Comparison of ENCODE assay signal across 37 cellular contexts in genomic region chr11:123773026-123773425, GRCh38. TPM values are rescaled to one million over a fixed set of nuclear protein-coding genes. Genes with fewer than 3 reads are reported as not detected.
"Had no signal": no experiment of that assay in that cellular context is flagged by ENCODE, and none has a peak within 500 bp of the region (broad histone marks: within the 10 kb centered on the region; RNA-seq: fewer than 3 reads in every experiment).

No MANE protein-coding gene starts in this region.

- DNase-seq: hippocampal formation; kidney glomerular epithelial cell; left cardiac atrium; left lung; lower lobe of right lung; mammary epithelial cell; mesenchymal stem cell; naive B cell; natural killer cell; nephron progenitor cell; occipital lobe; right lobe of liver; stimulated activated CD4-positive, alpha-beta T cell treated with anti-CD3 and anti-CD28 coated beads, Interleukin-1b, Interleukin-23, amount 100 ng/mL, for 48 hours; stimulated activated CD4-positive, alpha-beta T cell treated with anti-CD3 and anti-CD28 coated beads, Interleukin-2, amount 100 ng/mL, for 48 hours; stimulated activated naive B cell treated with anti-CD40 and anti-IgM and Interleukin-4, amounts not matched to agents 10 μg/mL and 1 μg/mL and 100 μg/mL, for 72 hours; tibial artery; upper lobe of left lung had no signal

- H3K4me3 ChIP-seq: left lung, lower lobe of right lung, neural progenitor cell, right atrium auricular region, right lobe of liver, smooth muscle cell, suprapubic skin, thoracic aorta, tibial artery, upper lobe of left lung, vagina had no signal

- H3K27ac Mint-ChIP-seq: mesothelial cell of epicardium; naive B cell; natural killer cell; nephron progenitor cell; neural progenitor cell; stimulated activated naive B cell treated with anti-CD40 and anti-IgM and Interleukin-4, amounts not matched to agents 10 μg/mL and 1 μg/mL and 100 μg/mL, for 72 hours; stimulated activated naive CD8-positive, alpha-beta T cell treated with anti-CD3 and anti-CD28 coated beads, Interleukin-15, Interleukin-2, amounts not matched to agents 100 ng/mL and 50 ng/mL, for 24 hours had no signal

- H3K79me2 ChIP-seq: parathyroid adenoma had no signal

- H3K9me3 ChIP-seq: left lung, lower lobe of right lung, neutrophil, right atrium auricular region, right lobe of liver, suprapubic skin, thoracic aorta, tibial artery, upper lobe of left lung, vagina had no signal

- H3K36me3 Mint-ChIP-seq: mesothelial cell of epicardium; natural killer cell; neural progenitor cell; stimulated activated naive B cell treated with anti-CD40 and anti-IgM and Interleukin-4, amounts not matched to agents 10 μg/mL and 1 μg/mL and 100 μg/mL, for 72 hours had no signal

- H3K27me3 ChIP-seq: left lung, neural progenitor cell, neutrophil, right atrium auricular region, right lobe of liver, suprapubic skin, tibial artery, upper lobe of left lung, vagina had no signal

- H3K9ac ChIP-seq: neural progenitor cell, parathyroid adenoma had no signal

- FAIRE-seq: keratinocyte had no signal

- H3K9me3 Mint-ChIP-seq: natural killer cell; neural progenitor cell; stimulated activated naive CD8-positive, alpha-beta T cell treated with anti-CD3 and anti-CD28 coated beads, Interleukin-15, Interleukin-2, amounts not matched to agents 100 ng/mL and 50 ng/mL, for 24 hours had no signal

- H3K4me1 ChIP-seq: left lung, lower lobe of right lung, parathyroid adenoma, right atrium auricular region, right lobe of liver, suprapubic skin, tibial artery, upper lobe of left lung, vagina had no signal

- H2AFZ ChIP-seq: neural progenitor cell, parathyroid adenoma had no signal

- ATAC-seq: left cardiac atrium; left lung; lower lobe of right lung; natural killer cell; right lobe of liver; stimulated activated naive B cell treated with anti-CD40 and anti-IgM and Interleukin-4, amounts not matched to agents 10 μg/mL and 1 μg/mL and 100 μg/mL, for 72 hours had no signal

- H3K4me1 Mint-ChIP-seq: mesothelial cell of epicardium; naive B cell; natural killer cell; nephron progenitor cell; neural progenitor cell; stimulated activated naive B cell treated with anti-CD40 and anti-IgM and Interleukin-4, amounts not matched to agents 10 μg/mL and 1 μg/mL and 100 μg/mL, for 72 hours had no signal

- H3K27ac ChIP-seq: left lung, lower lobe of right lung, neural progenitor cell, neutrophil, parathyroid adenoma, right atrium auricular region, right lobe of liver, suprapubic skin, thoracic aorta, tibial artery, upper lobe of left lung, vagina had no signal

- H3K36me3 ChIP-seq: left lung, lower lobe of right lung, neural progenitor cell, neutrophil, right atrium auricular region, right lobe of liver, suprapubic skin, thoracic aorta, tibial artery, upper lobe of left lung, vagina had no signal

- H3K4me2 ChIP-seq: neural progenitor cell, smooth muscle cell had no signal

- H3K4me3 Mint-ChIP-seq: mesothelial cell of epicardium; naive B cell; natural killer cell; nephron progenitor cell; neural progenitor cell; stimulated activated naive B cell treated with anti-CD40 and anti-IgM and Interleukin-4, amounts not matched to agents 10 μg/mL and 1 μg/mL and 100 μg/mL, for 72 hours; stimulated activated naive CD8-positive, alpha-beta T cell treated with anti-CD3 and anti-CD28 coated beads, Interleukin-15, Interleukin-2, amounts not matched to agents 100 ng/mL and 50 ng/mL, for 24 hours had no signal

RNA-seq across cellular contexts. Expression of gene OR6X1, which starts 18.7 kb away (rescaled TPM):
- total RNA-seq: left cardiac atrium, left lung, liver, lower lobe of right lung, mammary epithelial cell, mesothelial cell of epicardium, mononuclear cell, natural killer cell, occipital lobe, osteocyte, posterior vena cava, pulmonary artery endothelial cell, renal cortical epithelial cell, right atrium auricular region, right lobe of liver, skeletal muscle tissue, smooth muscle cell, subcutaneous adipose tissue, suprapubic skin, thoracic aorta, upper lobe of left lung, urinary bladder, vagina had no signal
- polyA plus RNA-seq: keratinocyte, liver, mammary epithelial cell, smooth muscle cell, urinary bladder had no signal

RNA-seq across cellular contexts. Expression of gene OR6M1, which starts 33.1 kb away (rescaled TPM):
- total RNA-seq: left cardiac atrium, left lung, liver, lower lobe of right lung, mammary epithelial cell, mesothelial cell of epicardium, mononuclear cell, natural killer cell, occipital lobe, osteocyte, posterior vena cava, pulmonary artery endothelial cell, renal cortical epithelial cell, right atrium auricular region, right lobe of liver, skeletal muscle tissue, smooth muscle cell, subcutaneous adipose tissue, suprapubic skin, thoracic aorta, upper lobe of left lung, urinary bladder, vagina had no signal
- polyA plus RNA-seq: keratinocyte, liver, mammary epithelial cell, smooth muscle cell, urinary bladder had no signal
